Comparison of ENCODE assay signal across 8 cellular contexts in genomic region chr1:147723691-147724323, GRCh38. TPM values are rescaled to one million over a fixed set of nuclear protein-coding genes. Genes with fewer than 3 reads are reported as not detected.
DNase-seq lines count a peak whose midpoint lies in the region; ATAC-seq and TF ChIP-seq lines count a peak whose summit lies in the region.

No MANE protein-coding gene starts in this region.

- no peaks in the 10 kb centered on the region for H3F3A ChIP-seq in GM23338 (replicated peaks; ENCODE audit: low read depth)

- ATAC-seq in GM23338: peak; percentile 99
- no peak for ATAC-seq in HG02938 (IDR thresholded peaks at IDR 0.05; ENCODE audit: unreplicated experiment)
- no peak for ATAC-seq in HG02759 (IDR thresholded peaks at IDR 0.05; ENCODE audit: unreplicated experiment)

- H3K4me2 ChIP-seq in GM23338: no peak overlapping the region

- no peaks in the 10 kb centered on the region for H3K79me2 ChIP-seq in GM23338 (replicated peaks; ENCODE audit: insufficient read depth)

- peaks cover 17% of the 10 kb centered on the region for H3K4me1 ChIP-seq in GM23338 (ENCODE audit: insufficient read depth)

- H3K27me3 Mint-ChIP-seq in GM23338 (ENCODE audit: insufficient read depth, low read depth, poor library complexity): peaks cover 9% of the 10 kb centered on the region

- H4K20me1 ChIP-seq in GM23338 (replicated peaks; ENCODE audit: insufficient read depth): no peaks in the 10 kb centered on the region

- in situ Hi-C loops in SK-MEL-5 (cut with HindIII; ENCODE audit: low pct_unique_long_range_greater_than_20kb, low sequenced_read_pairs): no loop called here

- H3K9me3 Mint-ChIP-seq in GM23338: peaks cover 9% of the 10 kb centered on the region

- H3K4me3 Mint-ChIP-seq in GM23338: no peak overlapping the region

- no peak overlapping the region for H3K27ac ChIP-seq in GM23338 (ENCODE audit: low read depth)

- H3K9me2 ChIP-seq in GM23338 (ENCODE audit: insufficient read depth): no peaks in the 10 kb centered on the region

- peaks cover 20% of the 10 kb centered on the region for H3K4me1 Mint-ChIP-seq in GM23338

- H3K4me3 ChIP-seq in GM23338: no peak overlapping the region
- no peak overlapping the region for H3K4me3 ChIP-seq in fibroblast of villous mesenchyme (ENCODE audit: low read depth, low read length)

- no peaks in the 10 kb centered on the region for H3K27me3 ChIP-seq in GM23338 (ENCODE audit: insufficient read depth)

- TF ChIP-seq CTCF in GM23338 (conservative IDR thresholded peaks at IDR 0.05; ENCODE audit: low read depth in 2 of 2): peak; percentile 93 to 98
- peak; percentile 55 for TF ChIP-seq CTCF in fibroblast of villous mesenchyme (IDR thresholded peaks at IDR 0.05; ENCODE audit: insufficient read depth, low read depth, low read length)

- no peak overlapping the region for H3K27ac Mint-ChIP-seq in GM23338

- no peaks in the 10 kb centered on the region for H3K36me3 ChIP-seq in GM23338 (ENCODE audit: insufficient read depth)

- H2AFZ ChIP-seq in GM23338: no peak overlapping the region

- peaks cover 4% of the 10 kb centered on the region; the same call in 2 of the 3 replicates for H3K36me3 Mint-ChIP-seq in GM23338 (ENCODE audit: low read depth)

- DNase-seq in AG20443 (ENCODE audit: low spot score): peak; percentile 53
- DNase-seq in GM23338 (ENCODE audit: low spot score): peak; percentile 91
- peak; percentile 88 for DNase-seq in SK-MEL-5 (ENCODE audit: low read depth, low spot score)
- peak; percentile 17 for DNase-seq in fibroblast of villous mesenchyme (ENCODE audit: low read depth)
- peak; percentile 36 for DNase-seq in pulmonary artery endothelial cell (ENCODE audit: low read depth, low spot score)
- no peak for DNase-seq in cerebellar nuclear complex (lab: John Stamatoyannopoulos, UW)

TF ChIP-seq in GM23338, 12 proteins besides CTCF, POLR2A, EP300 and RAD21:
- TF ChIP-seq, protein P1, sequence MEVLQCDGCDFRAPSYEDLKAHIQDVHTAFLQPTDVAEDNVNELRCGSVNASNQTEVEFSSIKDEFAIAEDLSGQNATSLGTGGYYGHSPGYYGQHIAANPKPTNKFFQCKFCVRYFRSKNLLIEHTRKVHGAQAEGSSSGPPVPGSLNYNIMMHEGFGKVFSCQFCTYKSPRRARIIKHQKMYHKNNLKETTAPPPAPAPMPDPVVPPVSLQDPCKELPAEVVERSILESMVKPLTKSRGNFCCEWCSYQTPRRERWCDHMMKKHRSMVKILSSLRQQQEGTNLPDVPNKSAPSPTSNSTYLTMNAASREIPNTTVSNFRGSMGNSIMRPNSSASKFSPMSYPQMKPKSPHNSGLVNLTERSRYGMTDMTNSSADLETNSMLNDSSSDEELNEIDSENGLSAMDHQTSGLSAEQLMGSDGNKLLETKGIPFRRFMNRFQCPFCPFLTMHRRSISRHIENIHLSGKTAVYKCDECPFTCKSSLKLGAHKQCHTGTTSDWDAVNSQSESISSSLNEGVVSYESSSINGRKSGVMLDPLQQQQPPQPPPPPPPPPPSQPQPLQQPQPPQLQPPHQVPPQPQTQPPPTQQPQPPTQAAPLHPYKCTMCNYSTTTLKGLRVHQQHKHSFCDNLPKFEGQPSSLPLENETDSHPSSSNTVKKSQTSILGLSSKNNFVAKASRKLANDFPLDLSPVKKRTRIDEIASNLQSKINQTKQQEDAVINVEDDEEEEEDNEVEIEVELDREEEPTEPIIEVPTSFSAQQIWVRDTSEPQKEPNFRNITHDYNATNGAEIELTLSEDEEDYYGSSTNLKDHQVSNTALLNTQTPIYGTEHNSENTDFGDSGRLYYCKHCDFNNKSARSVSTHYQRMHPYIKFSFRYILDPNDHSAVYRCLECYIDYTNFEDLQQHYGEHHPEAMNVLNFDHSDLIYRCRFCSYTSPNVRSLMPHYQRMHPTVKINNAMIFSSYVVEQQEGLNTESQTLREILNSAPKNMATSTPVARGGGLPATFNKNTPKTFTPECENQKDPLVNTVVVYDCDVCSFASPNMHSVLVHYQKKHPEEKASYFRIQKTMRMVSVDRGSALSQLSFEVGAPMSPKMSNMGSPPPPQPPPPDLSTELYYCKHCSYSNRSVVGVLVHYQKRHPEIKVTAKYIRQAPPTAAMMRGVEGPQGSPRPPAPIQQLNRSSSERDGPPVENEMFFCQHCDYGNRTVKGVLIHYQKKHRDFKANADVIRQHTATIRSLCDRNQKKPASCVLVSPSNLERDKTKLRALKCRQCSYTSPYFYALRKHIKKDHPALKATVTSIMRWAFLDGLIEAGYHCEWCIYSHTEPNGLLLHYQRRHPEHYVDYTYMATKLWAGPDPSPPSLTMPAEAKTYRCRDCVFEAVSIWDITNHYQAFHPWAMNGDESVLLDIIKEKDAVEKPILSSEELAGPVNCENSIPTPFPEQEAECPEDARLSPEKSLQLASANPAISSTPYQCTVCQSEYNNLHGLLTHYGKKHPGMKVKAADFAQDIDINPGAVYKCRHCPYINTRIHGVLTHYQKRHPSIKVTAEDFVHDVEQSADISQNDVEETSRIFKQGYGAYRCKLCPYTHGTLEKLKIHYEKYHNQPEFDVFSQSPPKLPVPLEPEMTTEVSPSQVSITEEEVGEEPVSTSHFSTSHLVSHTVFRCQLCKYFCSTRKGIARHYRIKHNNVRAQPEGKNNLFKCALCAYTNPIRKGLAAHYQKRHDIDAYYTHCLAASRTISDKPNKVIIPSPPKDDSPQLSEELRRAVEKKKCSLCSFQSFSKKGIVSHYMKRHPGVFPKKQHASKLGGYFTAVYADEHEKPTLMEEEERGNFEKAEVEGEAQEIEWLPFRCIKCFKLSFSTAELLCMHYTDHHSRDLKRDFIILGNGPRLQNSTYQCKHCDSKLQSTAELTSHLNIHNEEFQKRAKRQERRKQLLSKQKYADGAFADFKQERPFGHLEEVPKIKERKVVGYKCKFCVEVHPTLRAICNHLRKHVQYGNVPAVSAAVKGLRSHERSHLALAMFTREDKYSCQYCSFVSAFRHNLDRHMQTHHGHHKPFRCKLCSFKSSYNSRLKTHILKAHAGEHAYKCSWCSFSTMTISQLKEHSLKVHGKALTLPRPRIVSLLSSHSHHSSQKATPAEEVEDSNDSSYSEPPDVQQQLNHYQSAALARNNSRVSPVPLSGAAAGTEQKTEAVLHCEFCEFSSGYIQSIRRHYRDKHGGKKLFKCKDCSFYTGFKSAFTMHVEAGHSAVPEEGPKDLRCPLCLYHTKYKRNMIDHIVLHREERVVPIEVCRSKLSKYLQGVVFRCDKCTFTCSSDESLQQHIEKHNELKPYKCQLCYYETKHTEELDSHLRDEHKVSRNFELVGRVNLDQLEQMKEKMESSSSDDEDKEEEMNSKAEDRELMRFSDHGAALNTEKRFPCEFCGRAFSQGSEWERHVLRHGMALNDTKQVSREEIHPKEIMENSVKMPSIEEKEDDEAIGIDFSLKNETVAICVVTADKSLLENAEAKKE (CRISPR knock-in tag; IDR thresholded peaks at IDR 0.05): peak; percentile 6; the same call in 1 of the 2 replicates
- TF ChIP-seq NANOG (IDR thresholded peaks at IDR 0.05; ENCODE audit: borderline replicate concordance) (no peak; the same call in 1 of the 2 replicates), STAT1 (IDR thresholded peaks at IDR 0.05; ENCODE audit: unreplicated experiment) (no peak)

RNA-seq across cellular contexts. Expression of gene GJA5, which starts 36.6 kb away (rescaled TPM):
- total RNA-seq in GM23338 (2014; rRNA removed; shearing (Covaris generic)): 0.85 and 1.7 TPM in 2 replicates
- 0.24 and 0.50 TPM in 2 replicates for polyA plus RNA-seq in GM23338 (2016; fragmentation: Nextera tagmentation; extraction: Ambion mirVana)
- not detected in 2 replicates for total RNA-seq in SK-MEL-5 (2014; rRNA removed; shearing (Covaris generic))
- polyA plus RNA-seq in SK-MEL-5 (2015; cell fraction: cytosol; rRNA removed): not detected in 2 replicates
- not detected in 2 replicates for polyA plus RNA-seq in SK-MEL-5 (2015; cell fraction: nucleus; rRNA removed)
- total RNA-seq in fibroblast of villous mesenchyme (under 0.01 and 0.86 TPM in 2 replicates), pulmonary artery endothelial cell (3.5 and 11.0 TPM in 2 replicates)

RNA-seq across cellular contexts. Expression of gene ACP6, which starts 53.5 kb away (rescaled TPM):
- total RNA-seq in GM23338 (2014; rRNA removed; shearing (Covaris generic)): 16.2 and 20.6 TPM in 2 replicates
- 22.8 and 26.5 TPM in 2 replicates for polyA plus RNA-seq in GM23338 (2016; fragmentation: Nextera tagmentation; extraction: Ambion mirVana)
- total RNA-seq in SK-MEL-5 (2014; rRNA removed; shearing (Covaris generic)): 12.0 and 22.4 TPM in 2 replicates
- 12.7 and 19.4 TPM in 2 replicates for polyA plus RNA-seq in SK-MEL-5 (2015; cell fraction: cytosol; rRNA removed)
- 63.2 and 92.2 TPM in 2 replicates for polyA plus RNA-seq in SK-MEL-5 (2015; cell fraction: nucleus; rRNA removed)
- total RNA-seq in fibroblast of villous mesenchyme: 4.8 and 6.0 TPM in 2 replicates
- total RNA-seq in pulmonary artery endothelial cell: 2.6 and 5.9 TPM in 2 replicates

Comparison
In these comparisons a context has a peak if more than half of its experiments do, and no peak if none do; other contexts are left out.
1. DNase-seq: peak in AG20443 (single experiment), GM23338 (single experiment), SK-MEL-5 (single experiment), fibroblast of villous mesenchyme (single experiment) and pulmonary artery endothelial cell (single experiment); none in cerebellar nuclear complex (0 of 2).